ENCODE assay signal across 8 cellular contexts in genomic region chr22:40525250-40525884, GRCh38.
DNase-seq lines count a peak whose midpoint lies in the region; ATAC-seq, FAIRE-seq and TF ChIP-seq lines count a peak whose summit lies in the region.

No MANE protein-coding gene starts in this region.

- H3K4me3 ChIP-seq in fibroblast of lung (replicated peaks in 1 of 4; ENCODE audit: control extremely low read depth in 1 of 4, insufficient read depth in 1 of 4, low read depth in 3 of 4, low read length in 4 of 4) = no peak overlapping the region

- no peak for FAIRE-seq in RCC 7860 (lab: Jason Lieb, UNC)

- H3K9ac ChIP-seq in fibroblast of lung (ENCODE audit: insufficient read depth, low read length) = no peak overlapping the region

- H3K4me2 ChIP-seq in fibroblast of lung (ENCODE audit: extremely low read depth, insufficient read depth, low read length) = no peak overlapping the region

- no peaks in the 10 kb centered on the region for H3K36me3 ChIP-seq in fibroblast of lung (ENCODE audit: control insufficient read depth, insufficient read depth, low read length)

- no peak overlapping the region for H2AFZ ChIP-seq in fibroblast of lung (ENCODE audit: low read length)

- H3K4me1 ChIP-seq in fibroblast of lung (ENCODE audit: control insufficient read depth, extremely low read depth, insufficient read depth, low read length) = peaks cover 5% of the 10 kb centered on the region

- H3K27ac ChIP-seq in fibroblast of lung (ENCODE audit: insufficient read depth, low read length) = no peak overlapping the region

- ATAC-seq in HG03039 (IDR thresholded peaks at IDR 0.05; ENCODE audit: unreplicated experiment) (no peak), GM19351 (IDR thresholded peaks at IDR 0.05; ENCODE audit: unreplicated experiment) (no peak)

- no peaks in the 10 kb centered on the region for H4K20me1 ChIP-seq in fibroblast of lung (ENCODE audit: control insufficient read depth, extremely low read depth, insufficient read depth, low read length)

- peak; percentile 60 to 71 for TF ChIP-seq CTCF in fibroblast of lung (conservative IDR thresholded peaks at IDR 0.05 in 1 of 2, IDR thresholded peaks at IDR 0.05 in 1 of 2; ENCODE audit: low read depth in 1 of 2, low read length in 2 of 2)

- H3K79me2 ChIP-seq in fibroblast of lung (ENCODE audit: control insufficient read depth, insufficient read depth, low read length) = peaks cover 32% of the 10 kb centered on the region

- H3K27me3 ChIP-seq in fibroblast of lung (ENCODE audit: control insufficient read depth, insufficient read depth, low read length) = no peaks in the 10 kb centered on the region

- H3K9me3 ChIP-seq in fibroblast of lung (ENCODE audit: control insufficient read depth, insufficient read depth, low read depth, low read length) = no peaks in the 10 kb centered on the region

- DNase-seq in EL = peak; percentile 61
- peak; percentile 59 for DNase-seq in NOMO-1 treated with DMSO at 0.1 percent for 48 hours (lab: John Stamatoyannopoulos, UW; ENCODE audit: unreplicated experiment)
- peak; percentile 69 for DNase-seq in activated T-cell treated with anti-CD3 and anti-CD28 coated beads for 4 hours
- peak in 1 of 2 donors; percentile 69 for DNase-seq in fibroblast of lung (ENCODE audit: low read depth in 2 of 2)
- DNase-seq in retina = peak; percentile 44
- no peak for DNase-seq in RCC 7860 (ENCODE audit: low spot score)
